ENCODE assay signal across 15 cellular contexts in genomic region chr14:104181761-104182530, GRCh38. TPM values are rescaled to one million over a fixed set of nuclear protein-coding genes. Genes with fewer than 3 reads are reported as not detected.
"Had no signal": no experiment of that assay in that cellular context is flagged by ENCODE, and none has a peak within 500 bp of the region (broad histone marks: within the 10 kb centered on the region; RNA-seq: fewer than 3 reads in every experiment).

No MANE protein-coding gene starts in this region.

- H3K79me2 ChIP-seq: parathyroid adenoma had no signal

- FAIRE-seq: kidney had no signal

- H3K9me3 ChIP-seq: gastroesophageal sphincter, left lung, mucosa of descending colon, neutrophil had no signal

- H3K9ac ChIP-seq: parathyroid adenoma had no signal

- H3K4me3 ChIP-seq: gastroesophageal sphincter, left lung, mucosa of descending colon had no signal

- H2AFZ ChIP-seq: parathyroid adenoma had no signal

- H3K27me3 ChIP-seq: brain microvascular endothelial cell, neutrophil had no signal

- H3K4me1 ChIP-seq: left lung, parathyroid adenoma had no signal

- H3K27ac ChIP-seq: brain microvascular endothelial cell, gastroesophageal sphincter, left lung, neutrophil, parathyroid adenoma had no signal

- ATAC-seq: gastroesophageal sphincter; left lung; mucosa of descending colon; naive thymus-derived CD4-positive, alpha-beta T cell had no signal

- H3K36me3 ChIP-seq: brain microvascular endothelial cell, gastroesophageal sphincter, left lung, neutrophil had no signal

- DNase-seq: activated CD4-positive, alpha-beta T cell treated with anti-CD3 and anti-CD28 coated beads, Interleukin-2, amount 50 U/mL, for 1 hour; activated CD8-positive, alpha-beta memory T cell treated with anti-CD3 and anti-CD28 coated beads for 24 hours; activated naive CD4-positive, alpha-beta T cell; activated naive CD8-positive, alpha-beta T cell treated with anti-CD3 and anti-CD28 coated beads, Interleukin-2, amount 10 ng/mL, durations not matched to agents 7 days and 5 days; brain microvascular endothelial cell; dermis blood vessel endothelial cell; kidney; mucosa of descending colon; naive thymus-derived CD4-positive, alpha-beta T cell; stimulated activated CD4-positive, alpha-beta T cell treated with anti-CD3 and anti-CD28 coated beads, Interleukin-12 subunit alpha, Interleukin-12 subunit beta, amount 100 ng/mL, for 4 hours; stimulated activated CD4-positive, alpha-beta T cell treated with anti-CD3 and anti-CD28 coated beads, Interleukin-2, amount 100 ng/mL, for 24 hours had no signal

RNA-seq across cellular contexts. Expression of gene KIF26A, which starts 43.6 kb away (rescaled TPM):
- polyA plus RNA-seq: naive thymus-derived CD4-positive, alpha-beta T cell had no signal
